Comparison of ENCODE assay signal across 15 cellular contexts in genomic region chr17:9072626-9073339, GRCh38. TPM values are rescaled to one million over a fixed set of nuclear protein-coding genes. Genes with fewer than 3 reads are reported as not detected.
DNase-seq lines count a peak whose midpoint lies in the region; ATAC-seq, FAIRE-seq and TF ChIP-seq lines count a peak whose summit lies in the region.
"Had no signal": no experiment of that assay in that cellular context is flagged by ENCODE, and none has a peak within 500 bp of the region (broad histone marks: within the 10 kb centered on the region; RNA-seq: fewer than 3 reads in every experiment).

No MANE protein-coding gene starts in this region.

- no peaks in the 10 kb centered on the region for H3K9me3 Mint-ChIP-seq in H9
- H3K9me3 Mint-ChIP-seq in activated naive CD8-positive, alpha-beta T cell treated with anti-CD3 and anti-CD28 coated beads for 36 hours, result no peaks in the 10 kb centered on the region
- H3K9me3 Mint-ChIP-seq: activated naive CD4-positive, alpha-beta T cell treated with anti-CD3 and anti-CD28 coated beads, Interleukin-2, amount 50 U/mL, for 72 hours; dendritic cell treated with granulocyte-macrophage colony-stimulating factor and Interleukin-4, amounts not matched to agents 40 ng/mL and 50 ng/mL, for 4 days had no signal

- no peak overlapping the region for H3T11ph ChIP-seq in H9 (ENCODE audit: low read length)

- no peak for ATAC-seq in lung (ENCODE audit: insufficient read depth, low FRiP score)
- ATAC-seq: activated naive CD4-positive, alpha-beta T cell treated with anti-CD3 and anti-CD28 coated beads, Interleukin-2, amount 50 U/mL, for 72 hours had no signal

- no peak overlapping the region for H4K91ac ChIP-seq in H9 (ENCODE audit: insufficient read length, low read depth, low read length)

- no peak overlapping the region for H2BK5ac ChIP-seq in H9 (ENCODE audit: insufficient read length, low read length)

- H3K27ac Mint-ChIP-seq in H9, result no peak overlapping the region
- no peak overlapping the region for H3K27ac Mint-ChIP-seq in activated naive CD8-positive, alpha-beta T cell treated with anti-CD3 and anti-CD28 coated beads for 36 hours
- H3K27ac Mint-ChIP-seq: activated naive CD4-positive, alpha-beta T cell treated with anti-CD3 and anti-CD28 coated beads, Interleukin-2, amount 50 U/mL, for 72 hours; dendritic cell treated with granulocyte-macrophage colony-stimulating factor and Interleukin-4, amounts not matched to agents 40 ng/mL and 50 ng/mL, for 4 days had no signal

- WGBS in H9 (ENCODE audit: extremely low coverage, insufficient read length, low lambda C conversion rate), result no CpG with 5 or more reads among the region's 19 CpGs
- WGBS in esophagus, 2 donors, result 26 to 30% methylated on average over 19 of the region's 19 CpGs
- 49 to 65% methylated on average over 19 of the region's 19 CpGs for WGBS in lung, 2 donors
- WGBS in small intestine, 3 donors, result 25 to 43% (median 37%) methylated on average over 19 of the region's 19 CpGs

- H4K20me1 ChIP-seq in H9 (ENCODE audit: control insufficient read depth, insufficient read depth, insufficient read length), result no peaks in the 10 kb centered on the region

- H4K5ac ChIP-seq in H9 (ENCODE audit: insufficient read length, low read depth, low read length), result no peak overlapping the region

- H2BK15ac ChIP-seq in H9 (ENCODE audit: low read depth, low read length), result no peak overlapping the region

- no peak overlapping the region for H4K8ac ChIP-seq in H9 (replicated peaks; ENCODE audit: insufficient read length, low read depth, low read length)

- H3K79me1 ChIP-seq in H9 (ENCODE audit: insufficient read depth, low read depth, low read length, poor library complexity, severe bottlenecking), result no peaks in the 10 kb centered on the region

- no peak overlapping the region for H3K4ac ChIP-seq in H9 (ENCODE audit: low read depth, low read length)

- no peak overlapping the region for H3K23ac ChIP-seq in H9 (ENCODE audit: insufficient read length, low read depth, low read length)

- no peak overlapping the region for H3K56ac ChIP-seq in H9 (ENCODE audit: insufficient read length, low read depth, low read length)

- H3K4me3 ChIP-seq in esophagus (ENCODE audit: low read depth in 1 of 2, low read length in 2 of 2), result no peak overlapping the region
- no peak overlapping the region for H3K4me3 ChIP-seq in lung
- H3K4me3 ChIP-seq in small intestine (ENCODE audit: low read depth in 1 of 2, low read length in 2 of 2), result no peak overlapping the region

- no peaks in the 10 kb centered on the region for H3K36me3 Mint-ChIP-seq in H9 (ENCODE audit: insufficient read depth in 1 of 3, low read depth in 3 of 3)
- H3K36me3 Mint-ChIP-seq in activated naive CD8-positive, alpha-beta T cell treated with anti-CD3 and anti-CD28 coated beads for 36 hours, result no peaks in the 10 kb centered on the region
- H3K36me3 Mint-ChIP-seq: activated naive CD4-positive, alpha-beta T cell treated with anti-CD3 and anti-CD28 coated beads, Interleukin-2, amount 50 U/mL, for 72 hours had no signal

- H3K36me3 ChIP-seq in esophagus (ENCODE audit: control insufficient read depth in 2 of 2, insufficient read depth in 2 of 2, low read length in 1 of 2), result no peaks in the 10 kb centered on the region
- H3K36me3 ChIP-seq in lung (ENCODE audit: control insufficient read depth in 2 of 2, insufficient read depth in 2 of 2, low read length in 2 of 2), result no peaks in the 10 kb centered on the region
- no peaks in the 10 kb centered on the region for H3K36me3 ChIP-seq in small intestine (ENCODE audit: control insufficient read depth in 2 of 2, insufficient read depth in 2 of 2, low read length in 2 of 2)

- no peaks in the 10 kb centered on the region for H3K23me2 ChIP-seq in H9 (ENCODE audit: insufficient read length, low read depth, low read length, poor library complexity, severe bottlenecking)

- H2BK20ac ChIP-seq in H9 (ENCODE audit: low read depth, low read length, poor library complexity, severe bottlenecking), result no peak overlapping the region

- FAIRE-seq in small intestine (lab: Jason Lieb, UNC), result no peak

- H3K4me1 ChIP-seq in H9 (ENCODE audit: insufficient read depth, low read length) (no peaks in the 10 kb centered on the region), esophagus (ENCODE audit: control insufficient read depth in 2 of 2, insufficient read depth in 2 of 2, low read length in 1 of 2) (peaks cover 9 to 30% of the 10 kb centered on the region in 2 donors), lung (ENCODE audit: control insufficient read depth in 2 of 2, insufficient read depth in 2 of 2, low read length in 2 of 2) (peaks cover 0 to 5% of the 10 kb centered on the region in 2 donors), small intestine (ENCODE audit: control insufficient read depth in 2 of 2, insufficient read depth in 1 of 2, low read depth in 1 of 2, low read length in 1 of 2) (no peaks in the 10 kb centered on the region)

- H3K18ac ChIP-seq in H9 (ENCODE audit: insufficient read length, low read depth, low read length), result no peak overlapping the region

- no peak overlapping the region for H3K9ac ChIP-seq in H9 (ENCODE audit: extremely low read depth, insufficient read length, low read length)

- H3K4me1 Mint-ChIP-seq in H9, result peaks cover 3 to 5% of the 10 kb centered on the region in 2 experiments; a peak in 2 of 4 replicates
- H3K4me1 Mint-ChIP-seq in activated naive CD8-positive, alpha-beta T cell treated with anti-CD3 and anti-CD28 coated beads for 36 hours, result no peaks in the 10 kb centered on the region

- no peak overlapping the region for H2AK5ac ChIP-seq in H9 (ENCODE audit: insufficient read length, low read length)

- no peak overlapping the region for H3K14ac ChIP-seq in H9 (ENCODE audit: insufficient read depth, low read length)

- no peak overlapping the region for H3K27ac ChIP-seq in H9 (ENCODE audit: insufficient read length, low read depth, low read length)
- peak overlapping the region; percentile 75 to 97 for H3K27ac ChIP-seq in esophagus (ENCODE audit: low read depth in 2 of 2, low read length in 1 of 2)
- H3K27ac ChIP-seq in lung (ENCODE audit: low read depth in 1 of 2, low read length in 1 of 2), result peak overlapping the region; percentile 1 to 43
- H3K27ac ChIP-seq in small intestine (ENCODE audit: low read depth in 1 of 2, low read length in 1 of 2), result peak overlapping the region in 1 of 2 donors; percentile 9
- H3K27ac ChIP-seq: VCaP had no signal

- H2AFZ ChIP-seq in H9 (ENCODE audit: low read length), result no peak overlapping the region

- H2BK120ac ChIP-seq in H9 (ENCODE audit: low read depth, low read length, poor library complexity, severe bottlenecking), result no peak overlapping the region

- H3K27me3 ChIP-seq in H9 (ENCODE audit: insufficient read depth, low read length) (no peaks in the 10 kb centered on the region), esophagus (ENCODE audit: control insufficient read depth in 1 of 2, insufficient read depth in 2 of 2, low read length in 2 of 2) (no peaks in the 10 kb centered on the region), lung (ENCODE audit: control insufficient read depth, insufficient read depth) (no peaks in the 10 kb centered on the region), small intestine (ENCODE audit: control insufficient read depth in 2 of 2, insufficient read depth in 2 of 2, low read length in 2 of 2) (no peaks in the 10 kb centered on the region)

- no peak overlapping the region for H3K4me2 ChIP-seq in H9 (ENCODE audit: insufficient read depth, insufficient read length, low read length)

- H3K9me3 ChIP-seq in H9 (ENCODE audit: control insufficient read depth, low read depth, low read length), result no peaks in the 10 kb centered on the region
- H3K9me3 ChIP-seq in esophagus (ENCODE audit: control insufficient read depth in 2 of 2, insufficient read depth in 1 of 2, low read depth in 1 of 2, low read length in 1 of 2), result no peaks in the 10 kb centered on the region
- no peaks in the 10 kb centered on the region for H3K9me3 ChIP-seq in lung (ENCODE audit: control insufficient read depth in 2 of 2, insufficient read depth in 1 of 2, low read length in 1 of 2)
- no peaks in the 10 kb centered on the region for H3K9me3 ChIP-seq in small intestine (ENCODE audit: control insufficient read depth, low read depth)

- no peaks in the 10 kb centered on the region for H3K79me2 ChIP-seq in H9 (ENCODE audit: insufficient read depth, low read length)

- no peak overlapping the region for H3K4me3 Mint-ChIP-seq in H9
- no peak overlapping the region for H3K4me3 Mint-ChIP-seq in activated naive CD8-positive, alpha-beta T cell treated with anti-CD3 and anti-CD28 coated beads for 36 hours
- H3K4me3 Mint-ChIP-seq: dendritic cell treated with granulocyte-macrophage colony-stimulating factor and Interleukin-4, amounts not matched to agents 40 ng/mL and 50 ng/mL, for 4 days had no signal

- H2BK12ac ChIP-seq in H9 (ENCODE audit: insufficient read length, low read depth, low read length), result no peak overlapping the region

- DNase-seq in H9 (peak; percentile 24), lung (ENCODE audit: low spot score) (peak; percentile 39), small intestine (peak; percentile 12), NCI-H2196 (lab: John Stamatoyannopoulos, UW; ENCODE audit: unreplicated experiment) (no peak)
- DNase-seq in effector CD4-positive, alpha-beta T cell, result no peak
- DNase-seq in stimulated activated CD4-positive, alpha-beta T cell treated with anti-CD3 and anti-CD28 coated beads, Interleukin-4, amount 100 ng/mL, for 4 hours, result no peak
- no peak for DNase-seq in activated naive CD8-positive, alpha-beta T cell treated with anti-CD3 and anti-CD28 coated beads for 36 hours
- DNase-seq: activated CD8-positive, alpha-beta memory T cell treated with anti-CD3 and anti-CD28 coated beads, Interleukin-2, amount 50 U/mL, for 48 hours; DND-41; KG1; NCI-H187 had no signal

- peaks cover 36% of the 10 kb centered on the region for H3K27me3 Mint-ChIP-seq in H9 (ENCODE audit: low read depth)
- peaks cover 4% of the 10 kb centered on the region for H3K27me3 Mint-ChIP-seq in activated naive CD8-positive, alpha-beta T cell treated with anti-CD3 and anti-CD28 coated beads for 36 hours
- H3K27me3 Mint-ChIP-seq: dendritic cell treated with granulocyte-macrophage colony-stimulating factor and Interleukin-4, amounts not matched to agents 40 ng/mL and 50 ng/mL, for 4 days had no signal

- no peak for TF ChIP-seq CTCF in H9 (conservative IDR thresholded peaks at IDR 0.05)
- no peak for TF ChIP-seq CTCF in lung (IDR thresholded peaks at IDR 0.05; ENCODE audit: control extremely low read depth, extremely low read depth)

RNA-seq across cellular contexts. Expression of gene NTN1, which starts 51.5 kb away (rescaled TPM):
- 1.2 and 1.3 TPM in 2 replicates for total RNA-seq in H9 (2021)
- 10 to 100 TPM; 10.3 to 12.3 TPM for polyA plus RNA-seq in esophagus
- total RNA-seq in lung, result 10 to 100 TPM; 10.9 to 17.1 TPM
- polyA plus RNA-seq in lung, result 1 to 10 TPM; 3.6 to 4.7 TPM
- polyA plus RNA-seq in small intestine, result 10 to 100 TPM in 1 of 3 donors, 1 to 10 TPM in 1, under 1 TPM in 1; 0.22 to 13.2 (median 1.1) TPM
- total RNA-seq in activated naive CD8-positive, alpha-beta T cell treated with anti-CD3 and anti-CD28 coated beads for 36 hours, result under 1 TPM; 0.43 to 0.54 TPM

Comparison
In these comparisons a context has a peak if more than half of its experiments do, and no peak if none do; other contexts are left out.
1. DNase-seq: peak in H9 (single experiment), lung (single experiment) and small intestine (single experiment); none in effector CD4-positive, alpha-beta T cell (single experiment), NCI-H2196 (single experiment), stimulated activated CD4-positive, alpha-beta T cell treated with anti-CD3 and anti-CD28 coated beads, Interleukin-4, amount 100 ng/mL, for 4 hours (0 of 2) and activated naive CD8-positive, alpha-beta T cell treated with anti-CD3 and anti-CD28 coated beads for 36 hours (single experiment).